8 cellular contexts compared by ENCODE assay signal in genomic region chrX:119398974-119399771, GRCh38. TPM values are rescaled to one million over a fixed set of nuclear protein-coding genes. Genes with fewer than 3 reads are reported as not detected.
DNase-seq lines count a peak whose midpoint lies in the region; ATAC-seq and TF ChIP-seq lines count a peak whose summit lies in the region.

Gene SLC25A43 (plus strand): TSS chrX:119399336. CDS start chrX:119399404, 68 bp downstream.

- 0 out of 2 replicates have a peak, but pooled peaks cover 7% of the 10 kb centered on the region for H4K20me1 ChIP-seq in OCI-LY3 (ENCODE audit: insufficient read depth, low read length)

- no peaks in the 10 kb centered on the region for H3K27me3 ChIP-seq in OCI-LY3 (ENCODE audit: low read depth, low read length)
- no peaks in the 10 kb centered on the region for H3K27me3 ChIP-seq in cardiac muscle cell

- no peaks in the 10 kb centered on the region for H3K36me3 Mint-ChIP-seq in activated naive CD8-positive, alpha-beta T cell
- no peaks in the 10 kb centered on the region for H3K36me3 Mint-ChIP-seq in progenitor cell of endocrine pancreas (ENCODE audit: insufficient read depth)

- H3K27ac ChIP-seq in OCI-LY3 (ENCODE audit: low read length): peak within 1 kb of the TSS; percentile 34
- no peak within 1 kb of the TSS for H3K27ac ChIP-seq in cardiac muscle cell

- peak within 1 kb of the TSS; percentile 64 for H2AFZ ChIP-seq in OCI-LY3 (ENCODE audit: low read depth, low read length)

- H3K9me3 ChIP-seq in OCI-LY3 (ENCODE audit: insufficient read depth, low read length): no peaks in the 10 kb centered on the region
- H3K9me3 ChIP-seq in cardiac muscle cell (ENCODE audit: low read depth): no peaks in the 10 kb centered on the region

- H3K9me3 Mint-ChIP-seq in activated naive CD8-positive, alpha-beta T cell (ENCODE audit: low read depth): no peaks in the 10 kb centered on the region
- H3K9me3 Mint-ChIP-seq in progenitor cell of endocrine pancreas (ENCODE audit: low read depth): no peaks in the 10 kb centered on the region

- H3K79me2 ChIP-seq in OCI-LY3 (ENCODE audit: low read length): peaks cover 25% of the 10 kb centered on the region

- ATAC-seq in GM18511 (IDR thresholded peaks at IDR 0.05; ENCODE audit: unreplicated experiment): peak; percentile 92
- ATAC-seq in HG02885 (IDR thresholded peaks at IDR 0.05; ENCODE audit: poor library complexity, unreplicated experiment): peak; percentile 90

- H3K9ac ChIP-seq in OCI-LY3 (ENCODE audit: low read length): peak within 1 kb of the TSS; percentile 80

- H3K27ac Mint-ChIP-seq in activated naive CD8-positive, alpha-beta T cell: peak within 1 kb of the TSS; percentile 87
- H3K27ac Mint-ChIP-seq in progenitor cell of endocrine pancreas: no peak within 1 kb of the TSS

- H3K4me3 Mint-ChIP-seq in activated naive CD8-positive, alpha-beta T cell: peak within 1 kb of the TSS; percentile 88
- peak within 1 kb of the TSS; percentile 66 for H3K4me3 Mint-ChIP-seq in progenitor cell of endocrine pancreas (ENCODE audit: low read depth)

- H3K4me2 ChIP-seq in OCI-LY3 (ENCODE audit: low read length): peak within 1 kb of the TSS; percentile 86

- peaks cover 21% of the 10 kb centered on the region for H3K4me1 Mint-ChIP-seq in activated naive CD8-positive, alpha-beta T cell (ENCODE audit: low read depth)
- no peaks in the 10 kb centered on the region for H3K4me1 Mint-ChIP-seq in progenitor cell of endocrine pancreas (ENCODE audit: low read depth)

- no peaks in the 10 kb centered on the region for H3K27me3 Mint-ChIP-seq in activated naive CD8-positive, alpha-beta T cell
- H3K27me3 Mint-ChIP-seq in progenitor cell of endocrine pancreas: peaks cover 3% of the 10 kb centered on the region

- H3K36me3 ChIP-seq in OCI-LY3 (replicated peaks; ENCODE audit: low read depth, low read length) (no peaks in the 10 kb centered on the region), cardiac muscle cell (no peaks in the 10 kb centered on the region)

- no peak for TF ChIP-seq CTCF in OCI-LY3 (IDR thresholded peaks at IDR 0.05; ENCODE audit: low read depth, low read length)
- TF ChIP-seq CTCF in cardiac muscle cell (IDR thresholded peaks at IDR 0.05; ENCODE audit: low read depth, low read length): no peak
- TF ChIP-seq CTCF in progenitor cell of endocrine pancreas (IDR thresholded peaks at IDR 0.05; ENCODE audit: unreplicated experiment): no peak

- H3K4me3 ChIP-seq in OCI-LY3 (ENCODE audit: low read length): peak within 1 kb of the TSS; percentile 82
- peak within 1 kb of the TSS; percentile 25 for H3K4me3 ChIP-seq in cardiac muscle cell

- DNase-seq in 8988T (peak; percentile 54), cardiac muscle cell (ENCODE audit: low read depth in 1 of 2, low spot score in 1 of 2) (peak; percentile 40 to 51), progenitor cell of endocrine pancreas (ENCODE audit: low spot score, unreplicated experiment) (peak; percentile 14), pons (ENCODE audit: low spot score) (no peak)

- H3K4me1 ChIP-seq in OCI-LY3 (ENCODE audit: low read length) (peaks cover 15% of the 10 kb centered on the region), cardiac muscle cell (ENCODE audit: low read depth) (no peaks in the 10 kb centered on the region)

RNA-seq across cellular contexts. Expression of gene SLC25A43, which starts in this region (rescaled TPM):
- total RNA-seq in cardiac muscle cell: 2.0 and 3.5 TPM in 2 replicates
- polyA plus RNA-seq in cardiac muscle cell: 2.6 and 3.0 TPM in 2 replicates
- total RNA-seq in progenitor cell of endocrine pancreas: 4.1 and 4.9 TPM in 2 replicates
